7 cellular contexts compared by ENCODE assay signal in genomic region chr12:118060301-118061010, GRCh38. TPM values are rescaled to one million over a fixed set of nuclear protein-coding genes. Genes with fewer than 3 reads are reported as not detected.
DNase-seq lines count a peak whose midpoint lies in the region; ATAC-seq and TF ChIP-seq lines count a peak whose summit lies in the region.

No MANE protein-coding gene starts in this region.

- DNase-seq in T-helper 9 cell: peak; percentile 13
- no peak for DNase-seq in choroid plexus epithelial cell (ENCODE audit: low read depth)
- DNase-seq in left lung: peak; percentile 66 to 90
- DNase-seq in stimulated activated CD8-positive, alpha-beta memory T cell treated with anti-CD3 and anti-CD28 coated beads, Interleukin-12 subunit alpha, Interleukin-12 subunit beta, amount 100 ng/mL, for 4 hours (ENCODE audit: low read depth): peak; percentile 24

- peak overlapping the region; percentile 93 to 96 for H3K27ac ChIP-seq in left lung

- no peak for TF ChIP-seq POLR2A in GM18505 (IDR thresholded peaks at IDR 0.05; ENCODE audit: borderline replicate concordance, extremely low read depth, insufficient read depth, insufficient read length)

- H3K9me3 ChIP-seq in left lung: no peaks in the 10 kb centered on the region

- intact Hi-C loops in left lung (cut with DNase I): no loop called here

- H3K27me3 ChIP-seq in left lung: no peaks in the 10 kb centered on the region

- H3K36me3 ChIP-seq in left lung: no peaks in the 10 kb centered on the region

- peaks cover 0 to 65% of the 10 kb centered on the region in 2 donors for H3K4me1 ChIP-seq in left lung

- ATAC-seq in GM18505 (IDR thresholded peaks at IDR 0.05; ENCODE audit: unreplicated experiment) (peak; percentile 27), HG03159 (IDR thresholded peaks at IDR 0.05; ENCODE audit: unreplicated experiment) (peak; percentile 33), left lung (peak; percentile 35), HG03457 (IDR thresholded peaks at IDR 0.05; ENCODE audit: unreplicated experiment) (no peak)

- H3K4me3 ChIP-seq in choroid plexus epithelial cell (ENCODE audit: low read depth, low read length) (peak overlapping the region; percentile 69), left lung (peak overlapping the region; percentile 58 to 81)

- TF ChIP-seq CTCF in choroid plexus epithelial cell (conservative IDR thresholded peaks at IDR 0.05; ENCODE audit: low read depth, low read length) (no peak), left lung (IDR thresholded peaks at IDR 0.05) (no peak)

RNA-seq across cellular contexts. Expression of gene WSB2, which starts 0.5 kb away (rescaled TPM):
- total RNA-seq in left lung: 100 to 1,000 TPM; 107 to 129 TPM

RNA-seq across cellular contexts. Expression of gene VSIG10, which starts 43.4 kb away (rescaled TPM):
- total RNA-seq in left lung: 10 to 100 TPM; 32.4 to 39.2 TPM

RNA-seq across cellular contexts. Expression of gene RFC5, which starts 44.0 kb away (rescaled TPM):
- 10 to 100 TPM; 12.1 to 14.1 TPM for total RNA-seq in left lung
